Comparison of ENCODE assay signal across 9 cellular contexts in genomic region chr15:40891810-40892448, GRCh38. TPM values are rescaled to one million over a fixed set of nuclear protein-coding genes. Genes with fewer than 3 reads are reported as not detected.
DNase-seq lines count a peak whose midpoint lies in the region; ATAC-seq, FAIRE-seq and TF ChIP-seq lines count a peak whose summit lies in the region.
"Had no signal": no experiment of that assay in that cellular context is flagged by ENCODE, and none has a peak within 500 bp of the region (broad histone marks: within the 10 kb centered on the region; RNA-seq: fewer than 3 reads in every experiment).

No MANE protein-coding gene starts in this region.

- peaks cover 35% of the 10 kb centered on the region for H3K4me1 Mint-ChIP-seq in activated CD8-positive, alpha-beta T cell treated with anti-CD3 and anti-CD28 coated beads, Interleukin-2, amount 10 ng/mL, durations not matched to agents 7 days and 5 days (ENCODE audit: low read depth)

- POLR2A ChIA-PET in AG04450 (lab: Yijun Ruan, JAX) = interaction anchor here (0.9 to 1.0 kb wide), 2 partner anchors 34 to 197 kb away, joined by 3 to 4 read pairs; partner anchors contain the start of gene RAD51
- POLR2A ChIA-PET in activated CD8-positive, alpha-beta T cell treated with anti-CD3 and anti-CD28 coated beads, Interleukin-2, amount 10 ng/mL, durations not matched to agents 7 days and 5 days (lab: Charles Lee) = interaction anchor here (1.1 kb wide), 1 partner anchor 35 kb away, joined by 4 read pairs; no protein-coding TSS in a partner anchor

- no peak for TF ChIP-seq POLR2A in thyroid gland (IDR thresholded peaks at IDR 0.05)

- 12 to 14% methylated on average over 4 of the region's 4 CpGs for WGBS in thyroid gland, 2 donors

- intact Hi-C loops in thyroid gland (cut with DNase I) = loop anchor here (2.0 to 10.0 kb wide), 3 partner anchors 35 to 297 kb away; partner anchors contain the start of genes C15orf62, GCHFR and KNL1

- H3K27ac ChIP-seq in AG04450 (ENCODE audit: low read depth, low read length) = no peak overlapping the region
- no peak overlapping the region for H3K27ac ChIP-seq in thyroid gland

- H3K9me3 ChIP-seq in AG04450 (ENCODE audit: control insufficient read depth, insufficient read depth, low read length) (no peaks in the 10 kb centered on the region; the same call in 1 of the 2 replicates), thyroid gland (no peaks in the 10 kb centered on the region)

- H3K4me1 ChIP-seq in thyroid gland = peaks cover 11 to 15% of the 10 kb centered on the region in 2 donors

- H3K4me3 ChIP-seq in AG04450 (ENCODE audit: low read depth, low read length) = no peak overlapping the region
- no peak overlapping the region for H3K4me3 ChIP-seq in kidney epithelial cell (ENCODE audit: low read depth, low read length)
- no peak overlapping the region for H3K4me3 ChIP-seq in thyroid gland (replicated peaks in 1 of 3)

- no peak overlapping the region for H3K27ac Mint-ChIP-seq in activated CD8-positive, alpha-beta T cell treated with anti-CD3 and anti-CD28 coated beads, Interleukin-2, amount 10 ng/mL, durations not matched to agents 7 days and 5 days
- H3K27ac Mint-ChIP-seq: stimulated activated naive CD8-positive, alpha-beta T cell treated with anti-CD3 and anti-CD28 coated beads, Interleukin-15, Interleukin-2, amounts not matched to agents 100 ng/mL and 50 ng/mL, for 24 hours had no signal

- H3K4me3 Mint-ChIP-seq in activated CD8-positive, alpha-beta T cell treated with anti-CD3 and anti-CD28 coated beads, Interleukin-2, amount 10 ng/mL, durations not matched to agents 7 days and 5 days = no peak overlapping the region
- H3K4me3 Mint-ChIP-seq: stimulated activated naive CD8-positive, alpha-beta T cell treated with anti-CD3 and anti-CD28 coated beads, Interleukin-15, Interleukin-2, amounts not matched to agents 100 ng/mL and 50 ng/mL, for 24 hours had no signal

- H3K36me3 Mint-ChIP-seq in activated CD8-positive, alpha-beta T cell treated with anti-CD3 and anti-CD28 coated beads, Interleukin-2, amount 10 ng/mL, durations not matched to agents 7 days and 5 days (ENCODE audit: low read depth) = peaks cover 9% of the 10 kb centered on the region

- H3K36me3 ChIP-seq in kidney epithelial cell (ENCODE audit: control insufficient read depth, insufficient read depth, low read length) (no peaks in the 10 kb centered on the region), thyroid gland (peaks cover under 1 to 5% of the 10 kb centered on the region in 2 donors)

- H3K9me3 Mint-ChIP-seq in activated CD8-positive, alpha-beta T cell treated with anti-CD3 and anti-CD28 coated beads, Interleukin-2, amount 10 ng/mL, durations not matched to agents 7 days and 5 days (ENCODE audit: insufficient read depth) = no peaks in the 10 kb centered on the region
- H3K9me3 Mint-ChIP-seq: stimulated activated naive CD8-positive, alpha-beta T cell treated with anti-CD3 and anti-CD28 coated beads, Interleukin-15, Interleukin-2, amounts not matched to agents 100 ng/mL and 50 ng/mL, for 24 hours had no signal

- ATAC-seq in activated CD8-positive, alpha-beta T cell treated with anti-CD3 and anti-CD28 coated beads, Interleukin-2, amount 10 ng/mL, durations not matched to agents 7 days and 5 days = no peak
- ATAC-seq in HG03159 (IDR thresholded peaks at IDR 0.05; ENCODE audit: unreplicated experiment) = no peak

- H3K27me3 ChIP-seq in AG04450 (ENCODE audit: control insufficient read depth, insufficient read depth, low read length) (no peaks in the 10 kb centered on the region), kidney epithelial cell (ENCODE audit: control insufficient read depth, insufficient read depth, low read length) (no peaks in the 10 kb centered on the region), thyroid gland (no peaks in the 10 kb centered on the region)

- CTCF ChIA-PET in AG04450 (lab: Charles Lee) = interaction anchor here (0.6 to 9.7 kb wide), 39 partner anchors 8 to 554 kb away, joined by 3 to 171 read pairs (median 3); partner anchors contain the start of gene RAD51
- CTCF ChIA-PET in activated CD8-positive, alpha-beta T cell treated with anti-CD3 and anti-CD28 coated beads, Interleukin-2, amount 10 ng/mL, durations not matched to agents 7 days and 5 days (lab: Charles Lee) = interaction anchor here (0.6 to 3.7 kb wide), 26 partner anchors 10 to 339 kb away, joined by 3 to 15 read pairs (median 4); partner anchors contain the start of genes CHP1, RHOV and SPINT1

- H3K27me3 Mint-ChIP-seq in activated CD8-positive, alpha-beta T cell treated with anti-CD3 and anti-CD28 coated beads, Interleukin-2, amount 10 ng/mL, durations not matched to agents 7 days and 5 days (ENCODE audit: low read depth) = peaks cover 13% of the 10 kb centered on the region
- H3K27me3 Mint-ChIP-seq: stimulated activated naive CD8-positive, alpha-beta T cell treated with anti-CD3 and anti-CD28 coated beads, Interleukin-15, Interleukin-2, amounts not matched to agents 100 ng/mL and 50 ng/mL, for 24 hours had no signal

- DNase-seq in AG04450 (ENCODE audit: low read depth, low spot score) = no peak
- DNase-seq in NCI-H2107 treated with DMSO at 0.1 percent for 48 hours (lab: John Stamatoyannopoulos, UW; ENCODE audit: unreplicated experiment) = peak; percentile 24
- DNase-seq in activated CD8-positive, alpha-beta T cell treated with anti-CD3 and anti-CD28 coated beads, Interleukin-2, amount 10 ng/mL, durations not matched to agents 7 days and 5 days = peak; percentile 58
- no peak for DNase-seq in kidney epithelial cell (ENCODE audit: low read depth)
- peak; percentile 59 to 62 for DNase-seq in thyroid gland
- no peak for DNase-seq in stimulated activated CD4-positive, alpha-beta T cell treated with anti-CD3 and anti-CD28 coated beads, Interleukin-12 subunit alpha, Interleukin-12 subunit beta, amount 100 ng/mL, for 4 hours

- TF ChIP-seq CTCF in AG04450 (IDR thresholded peaks at IDR 0.05; ENCODE audit: low read depth, low read length) = peak; percentile 83
- TF ChIP-seq CTCF in kidney epithelial cell (IDR thresholded peaks at IDR 0.05; ENCODE audit: insufficient read depth, low read length, poor library complexity, severe bottlenecking) = peak; percentile 80
- TF ChIP-seq CTCF in thyroid gland (IDR thresholded peaks at IDR 0.05) = peak; percentile 27 to 74 (median 64)

- peak; percentile 8 for FAIRE-seq in G401.6 (lab: Jason Lieb, UNC)

RNA-seq across cellular contexts. Expression of gene VPS18, which starts 2.3 kb away (rescaled TPM):
- 18.7 and 25.7 TPM in 2 replicates for polyA plus RNA-seq in AG04450 (2011; rRNA removed)
- polyA minus RNA-seq in AG04450 (2011; rRNA and poly(A)+ RNA removed) = 51.0 and 79.5 TPM in 2 replicates
- 10 to 100 TPM; 17.8 to 18.4 TPM for total RNA-seq in activated CD8-positive, alpha-beta T cell treated with anti-CD3 and anti-CD28 coated beads, Interleukin-2, amount 10 ng/mL, durations not matched to agents 7 days and 5 days
- total RNA-seq in kidney epithelial cell = 66.0 and 69.4 TPM in 2 replicates
- total RNA-seq in thyroid gland = 10 to 100 TPM; 29.2 to 43.6 (median 37.2) TPM

RNA-seq across cellular contexts. Expression of gene RHOV, which starts 17.9 kb away (rescaled TPM):
- polyA plus RNA-seq in AG04450 (2011; rRNA removed) = 0.04 and 0.10 TPM in 2 replicates
- not detected in 2 replicates for polyA minus RNA-seq in AG04450 (2011; rRNA and poly(A)+ RNA removed)
- total RNA-seq in activated CD8-positive, alpha-beta T cell treated with anti-CD3 and anti-CD28 coated beads, Interleukin-2, amount 10 ng/mL, durations not matched to agents 7 days and 5 days = not detected
- total RNA-seq in kidney epithelial cell = 2.0 and 3.6 TPM in 2 replicates
- total RNA-seq in thyroid gland = under 1 TPM in 1 of 4 donors, not detected in 3; 0.29 TPM

RNA-seq across cellular contexts. Expression of gene DLL4, which starts 37.2 kb away (rescaled TPM):
- 1.5 and 2.6 TPM in 2 replicates for polyA plus RNA-seq in AG04450 (2011; rRNA removed)
- polyA minus RNA-seq in AG04450 (2011; rRNA and poly(A)+ RNA removed) = 3.2 and 5.4 TPM in 2 replicates
- total RNA-seq in activated CD8-positive, alpha-beta T cell treated with anti-CD3 and anti-CD28 coated beads, Interleukin-2, amount 10 ng/mL, durations not matched to agents 7 days and 5 days = not detected
- total RNA-seq in kidney epithelial cell = 0.50 and 0.82 TPM in 2 replicates
- total RNA-seq in thyroid gland = 10 to 100 TPM in 3 of 4 donors, 1 to 10 TPM in 1; 6.8 to 27.1 (median 10.8) TPM

RNA-seq across cellular contexts. Expression of gene SPINT1, which starts 48.1 kb away (rescaled TPM):
- polyA plus RNA-seq in AG04450 (2011; rRNA removed) = 0.87 and 0.94 TPM in 2 replicates
- polyA minus RNA-seq in AG04450 (2011; rRNA and poly(A)+ RNA removed) = 2.3 and 3.2 TPM in 2 replicates
- 1 to 10 TPM; 3.1 to 4.3 TPM for total RNA-seq in activated CD8-positive, alpha-beta T cell treated with anti-CD3 and anti-CD28 coated beads, Interleukin-2, amount 10 ng/mL, durations not matched to agents 7 days and 5 days
- total RNA-seq in kidney epithelial cell (306 and 342 TPM in 2 replicates), thyroid gland (100 to 1,000 TPM in 2 of 4 donors, 10 to 100 TPM in 2; 84.3 to 143 (median 113) TPM)

Comparison
In these comparisons a context has a peak if more than half of its experiments do, and no peak if none do; other contexts are left out.
1. DNase-seq: peak in NCI-H2107 treated with DMSO at 0.1 percent for 48 hours (single experiment), activated CD8-positive, alpha-beta T cell treated with anti-CD3 and anti-CD28 coated beads, Interleukin-2, amount 10 ng/mL, durations not matched to agents 7 days and 5 days (single experiment) and thyroid gland (2 of 2); none in AG04450 (single experiment), kidney epithelial cell (single experiment) and stimulated activated CD4-positive, alpha-beta T cell treated with anti-CD3 and anti-CD28 coated beads, Interleukin-12 subunit alpha, Interleukin-12 subunit beta, amount 100 ng/mL, for 4 hours (single experiment).
2. Peak in every context shown above with its lines, with median percentiles within 50 percentile points of each other: CTCF ChIP-seq.